ENCODE assay signal across 20 cellular contexts in genomic region chr1:219875860-219876259, GRCh38. TPM values are rescaled to one million over a fixed set of nuclear protein-coding genes. Genes with fewer than 3 reads are reported as not detected.
"Had no signal": no experiment of that assay in that cellular context is flagged by ENCODE, and none has a peak within 500 bp of the region (broad histone marks: within the 10 kb centered on the region; RNA-seq: fewer than 3 reads in every experiment).

No MANE protein-coding gene starts in this region.

- H3K9me3 ChIP-seq: SJCRH30 had no signal

- H3K27ac ChIP-seq: SJCRH30 had no signal

- H3K4me3 ChIP-seq: SJCRH30 had no signal

- H3K27ac Mint-ChIP-seq: IgD-negative memory B cell had no signal

- H3K4me1 ChIP-seq: SJCRH30 had no signal

- H3K27me3 ChIP-seq: SJCRH30 had no signal

- H3K9me3 Mint-ChIP-seq: IgD-negative memory B cell had no signal

- DNase-seq: KBM-7, NCI-H1048, NCI-H1105 treated with DMSO at 0.1 percent for 48 hours, NCI-H1417 treated with DMSO at 0.1 percent for 48 hours, NCI-H146, NCI-H1694 treated with DMSO at 0.1 percent for 48 hours, NCI-H1930, NCI-H2081, NCI-H2107, NCI-H226, NCI-H446, NCI-H510A, NCI-H524 treated with DMSO at 0.1 percent for 48 hours, NCI-H774, SJCRH30 had no signal

- ATAC-seq: Right ventricle myocardium inferior had no signal

- H3K4me3 Mint-ChIP-seq: IgD-negative memory B cell had no signal

- H3K36me3 ChIP-seq: SJCRH30 had no signal

RNA-seq across cellular contexts. Expression of gene SLC30A10, which starts 52.5 kb away (rescaled TPM):
- total RNA-seq: HT1080, LHCN-M2, MCF 10A, SJCRH30 had no signal
- polyA plus RNA-seq: IgD-negative memory B cell had no signal
